Comparison of ENCODE assay signal across 17 cellular contexts in genomic region chr3:132568427-132568826, GRCh38. TPM values are rescaled to one million over a fixed set of nuclear protein-coding genes. Genes with fewer than 3 reads are reported as not detected.
DNase-seq lines count a peak whose midpoint lies in the region; ATAC-seq and TF ChIP-seq lines count a peak whose summit lies in the region.
"Had no signal": no experiment of that assay in that cellular context is flagged by ENCODE, and none has a peak within 500 bp of the region (broad histone marks: within the 10 kb centered on the region; RNA-seq: fewer than 3 reads in every experiment).

No MANE protein-coding gene starts in this region.

- intact Hi-C loops in activated T-helper 2 cell treated with anti-CD3 and anti-CD28 coated beads, Interferon-gamma antibody, Interleukin-2, Interleukin-4, amounts not matched to agents 10 μg/mL and 5 μg/mL and 100 μg/mL, durations not matched to agents 14 hours and 24 hours and 36 hours (cut with micrococcal nuclease): no loop called here

- H3K4me1 Mint-ChIP-seq in stimulated activated naive CD8-positive, alpha-beta T cell treated with anti-CD3 and anti-CD28 coated beads, Interleukin-15, amount 100 ng/mL, for 72 hours: peaks cover 21% of the 10 kb centered on the region
- peaks cover 24% of the 10 kb centered on the region for H3K4me1 Mint-ChIP-seq in activated T-helper 2 cell treated with anti-CD3 and anti-CD28 coated beads, Interferon-gamma antibody, Interleukin-2, Interleukin-4, amounts not matched to agents 10 μg/mL and 5 μg/mL and 100 μg/mL, durations not matched to agents 14 hours and 24 hours and 36 hours (ENCODE audit: low read depth)

- no peak overlapping the region for H3K4me2 ChIP-seq in osteoblast (ENCODE audit: insufficient read depth, low read length)

- no peak overlapping the region for H3K4me3 Mint-ChIP-seq in stimulated activated naive CD8-positive, alpha-beta T cell treated with anti-CD3 and anti-CD28 coated beads, Interleukin-15, amount 100 ng/mL, for 72 hours
- no peak overlapping the region for H3K4me3 Mint-ChIP-seq in activated T-helper 2 cell treated with anti-CD3 and anti-CD28 coated beads, Interferon-gamma antibody, Interleukin-2, Interleukin-4, amounts not matched to agents 10 μg/mL and 5 μg/mL and 100 μg/mL, durations not matched to agents 14 hours and 24 hours and 36 hours (ENCODE audit: low read depth)
- H3K4me3 Mint-ChIP-seq: CD14-positive monocyte had no signal

- no peak for TF ChIP-seq CTCF in osteoblast (IDR thresholded peaks at IDR 0.05; ENCODE audit: extremely low read depth, low read depth, low read length)

- H3K27ac Mint-ChIP-seq in stimulated activated naive CD8-positive, alpha-beta T cell treated with anti-CD3 and anti-CD28 coated beads, Interleukin-15, amount 100 ng/mL, for 72 hours: no peak overlapping the region
- H3K27ac Mint-ChIP-seq in activated T-helper 2 cell treated with anti-CD3 and anti-CD28 coated beads, Interferon-gamma antibody, Interleukin-2, Interleukin-4, amounts not matched to agents 10 μg/mL and 5 μg/mL and 100 μg/mL, durations not matched to agents 14 hours and 24 hours and 36 hours: peak overlapping the region; percentile 90
- H3K27ac Mint-ChIP-seq: CD14-positive monocyte had no signal

- DNase-seq in stimulated activated naive CD8-positive, alpha-beta T cell treated with anti-CD3 and anti-CD28 coated beads, Interleukin-15, Interleukin-2, amounts not matched to agents 100 U/mL and 50 U/mL, for 24 hours: no peak
- no peak for DNase-seq in stimulated activated naive CD8-positive, alpha-beta T cell treated with anti-CD3 and anti-CD28 coated beads, Interleukin-15, amount 100 ng/mL, for 72 hours
- no peak for DNase-seq in activated T-helper 2 cell treated with anti-CD3 and anti-CD28 coated beads, Interferon-gamma antibody, Interleukin-2, Interleukin-4, amounts not matched to agents 10 μg/mL and 5 μg/mL and 100 μg/mL, durations not matched to agents 14 hours and 24 hours and 36 hours (ENCODE audit: low spot score)
- DNase-seq in osteoblast (ENCODE audit: insufficient read length, low spot score, missing footprints) (no peak), glomerular visceral epithelial cell (ENCODE audit: extremely low spot score) (no peak), HUDEP-2 (lab: John Stamatoyannopoulos, UW; ENCODE audit: unreplicated experiment in 76 of 76) (no peak), C1 segment of cervical spinal cord (lab: John Stamatoyannopoulos, UW) (no peak)
- DNase-seq: COR-L47, GOT3, NCI-H1092 treated with DMSO at 0.1 percent for 48 hours, NCI-H2081 treated with DMSO at 0.1 percent for 48 hours, NCI-H510A treated with DMSO at 0.1 percent for 48 hours, NCI-H82 had no signal

- H3K27ac ChIP-seq in osteoblast (ENCODE audit: low read depth, low read length): peak overlapping the region; percentile 57

- peak; percentile 42 for ATAC-seq in stimulated activated naive CD8-positive, alpha-beta T cell treated with anti-CD3 and anti-CD28 coated beads, Interleukin-15, Interleukin-2, amounts not matched to agents 100 U/mL and 50 U/mL, for 24 hours
- ATAC-seq in stimulated activated naive CD8-positive, alpha-beta T cell treated with anti-CD3 and anti-CD28 coated beads, Interleukin-15, amount 100 ng/mL, for 72 hours: no peak
- ATAC-seq: Panc1 had no signal

- peaks cover 60% of the 10 kb centered on the region for H3K36me3 Mint-ChIP-seq in activated T-helper 2 cell treated with anti-CD3 and anti-CD28 coated beads, Interferon-gamma antibody, Interleukin-2, Interleukin-4, amounts not matched to agents 10 μg/mL and 5 μg/mL and 100 μg/mL, durations not matched to agents 14 hours and 24 hours and 36 hours (ENCODE audit: low read depth)

- no peak overlapping the region for H3K4me3 ChIP-seq in osteoblast (ENCODE audit: insufficient read depth, low read length)

- H4K20me1 ChIP-seq in osteoblast (ENCODE audit: insufficient read depth, low read length): no peaks in the 10 kb centered on the region

- H3K4me1 ChIP-seq in osteoblast (ENCODE audit: insufficient read depth, low read length): peaks cover 3% of the 10 kb centered on the region

- no peaks in the 10 kb centered on the region for H3K9me3 Mint-ChIP-seq in stimulated activated naive CD8-positive, alpha-beta T cell treated with anti-CD3 and anti-CD28 coated beads, Interleukin-15, amount 100 ng/mL, for 72 hours
- peaks cover 12% of the 10 kb centered on the region for H3K9me3 Mint-ChIP-seq in activated T-helper 2 cell treated with anti-CD3 and anti-CD28 coated beads, Interferon-gamma antibody, Interleukin-2, Interleukin-4, amounts not matched to agents 10 μg/mL and 5 μg/mL and 100 μg/mL, durations not matched to agents 14 hours and 24 hours and 36 hours
- H3K9me3 Mint-ChIP-seq: CD14-positive monocyte had no signal

- no peaks in the 10 kb centered on the region for H3K27me3 Mint-ChIP-seq in stimulated activated naive CD8-positive, alpha-beta T cell treated with anti-CD3 and anti-CD28 coated beads, Interleukin-15, amount 100 ng/mL, for 72 hours
- H3K27me3 Mint-ChIP-seq in activated T-helper 2 cell treated with anti-CD3 and anti-CD28 coated beads, Interferon-gamma antibody, Interleukin-2, Interleukin-4, amounts not matched to agents 10 μg/mL and 5 μg/mL and 100 μg/mL, durations not matched to agents 14 hours and 24 hours and 36 hours (ENCODE audit: low read depth): no peaks in the 10 kb centered on the region

- no peaks in the 10 kb centered on the region for H3K27me3 ChIP-seq in osteoblast (ENCODE audit: insufficient read depth, low read length)

- no peaks in the 10 kb centered on the region for H3K9me3 ChIP-seq in osteoblast (ENCODE audit: low read depth, low read length)

- H2AFZ ChIP-seq in osteoblast (ENCODE audit: low read length): no peak overlapping the region

- no peaks in the 10 kb centered on the region for H3K36me3 ChIP-seq in osteoblast (ENCODE audit: insufficient read depth, low read length)

- no peaks in the 10 kb centered on the region for H3K79me2 ChIP-seq in osteoblast (ENCODE audit: insufficient read depth, low read length)

RNA-seq across cellular contexts. Expression of gene ACKR4, which starts 28.6 kb away (rescaled TPM):
- not detected in 2 replicates for total RNA-seq in activated T-helper 2 cell treated with anti-CD3 and anti-CD28 coated beads, Interferon-gamma antibody, Interleukin-2, Interleukin-4, amounts not matched to agents 10 μg/mL and 5 μg/mL and 100 μg/mL, durations not matched to agents 14 hours and 24 hours and 36 hours
- 0.72 TPM in 1 of 2 replicates, not detected in the other for total RNA-seq in osteoblast
- total RNA-seq: Daoy, MCF 10A had no signal
